8 cellular contexts compared by ENCODE assay signal in genomic region chr4:145097331-145097820, GRCh38. TPM values are rescaled to one million over a fixed set of nuclear protein-coding genes. Genes with fewer than 3 reads are reported as not detected.
A peak's percentile ranks its signal among the peaks of the same experiment; 100 is the strongest.
DNase-seq lines count a peak whose midpoint lies in the region; ATAC-seq, FAIRE-seq and TF ChIP-seq lines count a peak whose summit lies in the region.

No MANE protein-coding gene starts in this region.

- H3K27me3 ChIP-seq in keratinocyte (ENCODE audit: control insufficient read depth, extremely low read depth, insufficient read depth, low read length) (no peaks in the 10 kb centered on the region), thoracic aorta (replicated peaks; ENCODE audit: insufficient read depth) (no peaks in the 10 kb centered on the region)

- H3K36me3 ChIP-seq in keratinocyte (ENCODE audit: control insufficient read depth in 2 of 2, extremely low read depth in 1 of 2, insufficient read depth in 2 of 2, low read length in 2 of 2) (peaks cover 7 to 14% of the 10 kb centered on the region in 2 experiments), thoracic aorta (peaks cover 16% of the 10 kb centered on the region)

- H3K9me1 ChIP-seq in keratinocyte (ENCODE audit: control insufficient read depth, extremely low read depth, insufficient read depth, low read length), result peaks cover 3% of the 10 kb centered on the region

- peaks cover 0 to 8% of the 10 kb centered on the region in 2 donors for H3K9me3 Mint-ChIP-seq in activated naive CD4-positive, alpha-beta T cell treated with anti-CD3 and anti-CD28 coated beads, Interleukin-2, amount 50 U/mL, for 72 hours

- H3K9ac ChIP-seq in keratinocyte (ENCODE audit: control insufficient read depth, extremely low read depth, insufficient read depth, low read length), result peak overlapping the region; percentile 94

- peak overlapping the region; percentile 89 for H3K27ac ChIP-seq in keratinocyte (ENCODE audit: control insufficient read depth, insufficient read depth, low read length)
- H3K27ac ChIP-seq in thoracic aorta, result peak overlapping the region; percentile 80

- peaks cover 4% of the 10 kb centered on the region for H3K9me3 ChIP-seq in keratinocyte (ENCODE audit: control insufficient read depth, low read depth, low read length)
- H3K9me3 ChIP-seq in thoracic aorta, result no peaks in the 10 kb centered on the region

- H3K36me3 Mint-ChIP-seq in activated naive CD4-positive, alpha-beta T cell treated with anti-CD3 and anti-CD28 coated beads, Interleukin-2, amount 50 U/mL, for 72 hours, result peaks cover 43 to 49% of the 10 kb centered on the region in 2 donors

- dilution Hi-C loops in keratinocyte (cut with MboI; ENCODE audit: extremely low pct_ligation_motif_present, low sequenced_read_pairs), result no loop called here

- H3K79me2 ChIP-seq in keratinocyte (ENCODE audit: control insufficient read depth, insufficient read depth, low read length), result peaks cover 86% of the 10 kb centered on the region

- peak overlapping the region; percentile 96 to 99 for H3K27ac Mint-ChIP-seq in activated naive CD4-positive, alpha-beta T cell treated with anti-CD3 and anti-CD28 coated beads, Interleukin-2, amount 50 U/mL, for 72 hours

- H4K20me1 ChIP-seq in keratinocyte (ENCODE audit: control insufficient read depth, extremely low read depth, insufficient read depth, low read length), result peaks cover 7% of the 10 kb centered on the region

- peak overlapping the region; percentile 84 for H3K4me2 ChIP-seq in keratinocyte (ENCODE audit: control insufficient read depth, extremely low read depth, insufficient read depth, low read depth, low read length)

- FAIRE-seq in keratinocyte (lab: Jason Lieb, UNC), result no peak

- peaks cover 22% of the 10 kb centered on the region for H3K4me1 ChIP-seq in keratinocyte (ENCODE audit: control insufficient read depth, extremely low read depth, insufficient read depth, low read length)
- H3K4me1 ChIP-seq in thoracic aorta (ENCODE audit: control insufficient read depth in 1 of 2, low read depth in 2 of 2), result peaks cover 20 to 39% of the 10 kb centered on the region in 2 donors

- H2AFZ ChIP-seq in keratinocyte (ENCODE audit: control insufficient read depth, low read length), result peak overlapping the region; percentile 99

- DNase-seq in activated naive CD4-positive, alpha-beta T cell treated with anti-CD3 and anti-CD28 coated beads, Interleukin-2, amount 50 U/mL, for 72 hours (ENCODE audit: low spot score in 2 of 2), result no peak
- no peak for DNase-seq in keratinocyte (ENCODE audit: low read depth, low spot score)
- DNase-seq in thoracic aorta (ENCODE audit: low spot score), result no peak
- DNase-seq in NCI-H187 (lab: John Stamatoyannopoulos, UW), result no peak
- no peak for DNase-seq in NCI-H146 treated with DMSO at 0.1 percent for 48 hours (lab: John Stamatoyannopoulos, UW; ENCODE audit: unreplicated experiment)
- no peak for DNase-seq in NK-92 (lab: John Stamatoyannopoulos, UW; ENCODE audit: unreplicated experiment)

- ATAC-seq in GM18508 (IDR thresholded peaks at IDR 0.05; ENCODE audit: insufficient read depth, unreplicated experiment) (peak; percentile 1), HG02943 (IDR thresholded peaks at IDR 0.05; ENCODE audit: low read depth, unreplicated experiment) (peak; percentile 2), thoracic aorta (ENCODE audit: insufficient number of reproducible peaks, low FRiP score, low read depth) (no peak)
- ATAC-seq in activated naive CD4-positive, alpha-beta T cell treated with anti-CD3 and anti-CD28 coated beads, Interleukin-2, amount 50 U/mL, for 72 hours, result peak; percentile 0 to 3

- TF ChIP-seq CTCF in keratinocyte (optimal IDR thresholded peaks at IDR 0.05 in 1 of 3, IDR thresholded peaks at IDR 0.05 in 1 of 3, conservative IDR thresholded peaks at IDR 0.05 in 1 of 3; ENCODE audit: extremely low read depth in 1 of 3, insufficient read depth in 2 of 3, low read length in 3 of 3) (no peak), thoracic aorta (IDR thresholded peaks at IDR 0.05) (no peak)

- H3K4me3 ChIP-seq in keratinocyte (ENCODE audit: control insufficient read depth in 2 of 3, extremely low read depth in 1 of 3, insufficient read depth in 2 of 3, low read depth in 1 of 3, low read length in 3 of 3) (peak overlapping the region; percentile 68 to 94 (median 86)), thoracic aorta (peak overlapping the region; percentile 91)

RNA-seq across cellular contexts. Expression of gene ANAPC10, which starts 0.6 kb away (rescaled TPM):
- 10 to 100 TPM; 28.3 to 42.5 TPM for total RNA-seq in activated naive CD4-positive, alpha-beta T cell treated with anti-CD3 and anti-CD28 coated beads, Interleukin-2, amount 50 U/mL, for 72 hours
- 22.1 to 34.3 TPM (median 29.5 TPM) in 3 replicates for polyA plus RNA-seq in keratinocyte
- 26.3 TPM for polyA plus RNA-seq in keratinocyte (2011; ENCODE audit: low read depth)
- polyA plus RNA-seq in keratinocyte (2011; cell fraction: cytosol; rRNA removed), result 21.6 and 40.7 TPM in 2 replicates
- 22.1 and 25.8 TPM in 2 replicates for polyA plus RNA-seq in keratinocyte (2011; cell fraction: nucleus; rRNA removed)
- 13.3 and 16.5 TPM in 2 replicates for polyA plus RNA-seq in keratinocyte (2012; ENCODE audit: low replicate concordance)
- polyA minus RNA-seq in keratinocyte, result 6.4 to 24.9 TPM (median 15.6 TPM) in 3 replicates
- 8.2 TPM for polyA minus RNA-seq in keratinocyte (2011; cell fraction: cytosol; rRNA and poly(A)+ RNA removed)
- polyA minus RNA-seq in keratinocyte (2011; cell fraction: nucleus; rRNA and poly(A)+ RNA removed), result 11.0 and 19.1 TPM in 2 replicates
- total RNA-seq in thoracic aorta, result 10 to 100 TPM; 16.6 to 23.0 TPM

RNA-seq across cellular contexts. Expression of gene ABCE1, which starts 0.7 kb away (rescaled TPM):
- total RNA-seq in activated naive CD4-positive, alpha-beta T cell treated with anti-CD3 and anti-CD28 coated beads, Interleukin-2, amount 50 U/mL, for 72 hours, result 100 to 1,000 TPM; 131 to 162 TPM
- polyA plus RNA-seq in keratinocyte, result 79.8 to 116 TPM (median 110 TPM) in 3 replicates
- 79.8 TPM for polyA plus RNA-seq in keratinocyte (2011; ENCODE audit: low read depth)
- polyA plus RNA-seq in keratinocyte (2011; cell fraction: cytosol; rRNA removed), result 80.3 and 165 TPM in 2 replicates
- polyA plus RNA-seq in keratinocyte (2011; cell fraction: nucleus; rRNA removed), result 128 and 142 TPM in 2 replicates
- polyA plus RNA-seq in keratinocyte (2012; ENCODE audit: low replicate concordance), result 68.5 and 95.6 TPM in 2 replicates
- 37.9 to 189 TPM (median 128 TPM) in 3 replicates for polyA minus RNA-seq in keratinocyte
- 55.2 TPM for polyA minus RNA-seq in keratinocyte (2011; cell fraction: cytosol; rRNA and poly(A)+ RNA removed)
- 54.6 and 99.1 TPM in 2 replicates for polyA minus RNA-seq in keratinocyte (2011; cell fraction: nucleus; rRNA and poly(A)+ RNA removed)
- 10 to 100 TPM; 74.6 to 74.7 TPM for total RNA-seq in thoracic aorta
